ENCODE assay signal across 1 cellular context in the genomic region with DNA sequence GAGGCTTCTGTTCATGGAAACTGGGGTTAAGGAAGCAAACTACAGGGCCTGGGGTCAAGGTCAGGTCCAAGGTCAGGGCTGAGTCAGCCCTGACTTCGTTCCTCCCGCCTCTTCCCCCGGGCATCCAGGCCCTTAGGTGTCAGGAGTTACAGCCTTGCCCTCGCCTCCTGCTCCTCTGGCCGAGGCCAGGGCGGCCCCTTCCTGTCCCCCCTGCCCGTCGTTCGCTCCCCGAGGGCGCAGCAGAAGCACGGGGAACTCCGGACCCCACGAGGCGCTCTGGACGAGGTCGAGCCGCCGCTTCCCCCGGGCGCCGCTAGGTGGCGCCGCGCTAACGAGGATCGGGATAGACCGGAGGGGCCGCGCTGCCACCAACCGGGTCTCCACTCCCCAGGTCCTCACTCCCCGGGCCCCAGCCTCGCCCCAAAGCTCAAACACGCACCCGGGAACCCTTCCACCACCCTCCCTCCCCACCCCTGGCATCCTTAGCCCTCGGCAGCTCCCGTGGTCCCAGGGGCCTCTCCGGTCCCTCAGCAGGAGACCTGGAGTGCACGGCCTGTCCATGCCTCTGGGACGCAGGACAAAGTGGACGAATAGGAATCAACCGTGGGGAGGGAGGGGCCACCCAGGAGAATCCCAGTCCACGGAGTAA.
A peak's percentile ranks its signal among the peaks of the same experiment; 100 is the strongest.
TF ChIP-seq lines count a peak whose summit lies in the region.

No MANE protein-coding gene starts in this region.

TF ChIP-seq in K562, 482 proteins besides CTCF, POLR2A, EP300 and RAD21 (continued from another document and continues in another):
- TF ChIP-seq, protein P1, sequence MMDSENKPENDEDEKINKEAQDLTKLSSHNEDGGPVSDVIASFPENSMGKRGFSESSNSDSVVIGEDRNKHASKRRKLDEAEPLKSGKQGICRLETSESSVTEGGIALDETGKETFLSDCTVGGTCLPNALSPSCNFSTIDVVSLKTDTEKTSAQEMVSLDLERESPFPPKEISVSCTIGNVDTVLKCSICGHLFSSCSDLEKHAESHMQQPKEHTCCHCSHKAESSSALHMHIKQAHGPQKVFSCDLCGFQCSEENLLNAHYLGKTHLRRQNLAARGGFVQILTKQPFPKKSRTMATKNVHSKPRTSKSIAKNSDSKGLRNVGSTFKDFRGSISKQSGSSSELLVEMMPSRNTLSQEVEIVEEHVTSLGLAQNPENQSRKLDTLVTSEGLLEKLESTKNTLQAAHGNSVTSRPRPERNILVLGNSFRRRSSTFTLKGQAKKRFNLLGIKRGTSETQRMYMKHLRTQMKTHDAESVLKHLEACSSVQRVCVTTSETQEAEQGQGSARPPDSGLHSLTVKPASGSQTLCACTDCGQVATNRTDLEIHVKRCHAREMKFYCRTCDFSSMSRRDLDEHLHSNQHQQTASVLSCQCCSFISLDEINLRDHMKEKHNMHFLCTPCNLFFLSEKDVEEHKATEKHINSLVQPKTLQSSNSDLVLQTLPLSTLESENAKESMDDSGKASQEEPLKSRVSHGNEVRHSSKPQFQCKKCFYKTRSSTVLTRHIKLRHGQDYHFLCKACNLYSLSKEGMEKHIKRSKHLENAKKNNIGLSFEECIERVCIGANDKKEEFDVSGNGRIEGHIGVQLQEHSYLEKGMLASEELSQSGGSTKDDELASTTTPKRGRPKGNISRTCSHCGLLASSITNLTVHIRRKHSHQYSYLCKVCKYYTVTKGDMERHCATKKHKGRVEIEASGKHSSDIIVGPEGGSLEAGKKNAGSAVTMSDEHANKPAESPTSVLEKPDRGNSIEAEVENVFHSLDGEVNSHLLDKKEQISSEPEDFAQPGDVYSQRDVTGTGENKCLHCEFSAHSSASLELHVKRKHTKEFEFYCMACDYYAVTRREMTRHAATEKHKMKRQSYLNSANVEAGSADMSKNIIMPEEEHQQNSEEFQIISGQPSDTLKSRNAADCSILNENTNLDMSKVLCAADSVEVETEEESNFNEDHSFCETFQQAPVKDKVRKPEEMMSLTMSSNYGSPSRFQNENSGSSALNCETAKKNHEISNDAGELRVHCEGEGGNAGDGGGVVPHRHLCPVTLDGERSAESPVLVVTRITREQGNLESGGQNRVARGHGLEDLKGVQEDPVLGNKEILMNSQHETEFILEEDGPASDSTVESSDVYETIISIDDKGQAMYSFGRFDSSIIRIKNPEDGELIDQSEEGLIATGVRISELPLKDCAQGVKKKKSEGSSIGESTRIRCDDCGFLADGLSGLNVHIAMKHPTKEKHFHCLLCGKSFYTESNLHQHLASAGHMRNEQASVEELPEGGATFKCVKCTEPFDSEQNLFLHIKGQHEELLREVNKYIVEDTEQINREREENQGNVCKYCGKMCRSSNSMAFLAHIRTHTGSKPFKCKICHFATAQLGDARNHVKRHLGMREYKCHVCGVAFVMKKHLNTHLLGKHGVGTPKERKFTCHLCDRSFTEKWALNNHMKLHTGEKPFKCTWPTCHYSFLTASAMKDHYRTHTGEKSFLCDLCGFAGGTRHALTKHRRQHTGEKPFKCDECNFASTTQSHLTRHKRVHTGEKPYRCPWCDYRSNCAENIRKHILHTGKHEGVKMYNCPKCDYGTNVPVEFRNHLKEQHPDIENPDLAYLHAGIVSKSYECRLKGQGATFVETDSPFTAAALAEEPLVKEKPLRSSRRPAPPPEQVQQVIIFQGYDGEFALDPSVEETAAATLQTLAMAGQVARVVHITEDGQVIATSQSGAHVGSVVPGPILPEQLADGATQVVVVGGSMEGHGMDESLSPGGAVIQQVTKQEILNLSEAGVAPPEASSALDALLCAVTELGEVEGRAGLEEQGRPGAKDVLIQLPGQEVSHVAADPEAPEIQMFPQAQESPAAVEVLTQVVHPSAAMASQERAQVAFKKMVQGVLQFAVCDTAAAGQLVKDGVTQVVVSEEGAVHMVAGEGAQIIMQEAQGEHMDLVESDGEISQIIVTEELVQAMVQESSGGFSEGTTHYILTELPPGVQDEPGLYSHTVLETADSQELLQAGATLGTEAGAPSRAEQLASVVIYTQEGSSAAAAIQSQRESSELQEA (IDR thresholded peaks at IDR 0.05; ENCODE audit: low read depth), result no peak
- TF ChIP-seq ZNF354B (CRISPR knock-in tag; IDR thresholded peaks at IDR 0.05) (no peak), MEF2A (IDR thresholded peaks at IDR 0.05; ENCODE audit: control insufficient read depth, low read depth, low read length) (no peak), ZNF507 (tag; conservative IDR thresholded peaks at IDR 0.05) (no peak), KLF10 (CRISPR knock-in tag; IDR thresholded peaks at IDR 0.05) (no peak), TEAD1 (CRISPR knock-in tag; IDR thresholded peaks at IDR 0.05) (peak in 1 of 2 experiments; percentile 67; a peak in 2 of 4 replicates), PHF8 (IDR thresholded peaks at IDR 0.05; ENCODE audit: borderline replicate concordance, low read length) (no peak; the same call in 1 of the 2 replicates), CXXC5 (CRISPR knock-in tag; IDR thresholded peaks at IDR 0.05) (peak; percentile 59), PTRF (tag; IDR thresholded peaks at IDR 0.05) (no peak), TAF9B (IDR thresholded peaks at IDR 0.05; ENCODE audit: partially characterized antibody) (no peak), CSDE1 (IDR thresholded peaks at IDR 0.05) (no peak), ZNF143 (CRISPR knock-in tag; IDR thresholded peaks at IDR 0.05) (no peak), POLR2B (IDR thresholded peaks at IDR 0.05; ENCODE audit: low read depth, partially characterized antibody) (no peak), POLR2AphosphoS2 (IDR thresholded peaks at IDR 0.05; ENCODE audit: low read length) (no peak), CTBP1 (IDR thresholded peaks at IDR 0.05; ENCODE audit: borderline replicate concordance) (peak; percentile 82), ZNF445 (CRISPR knock-in tag; IDR thresholded peaks at IDR 0.05; ENCODE audit: low read depth) (no peak), RBM17 (IDR thresholded peaks at IDR 0.05; ENCODE audit: borderline replicate concordance, low read depth, low read length) (no peak), GABPB1 (CRISPR knock-in tag; IDR thresholded peaks at IDR 0.05) (peak; percentile 63), SUPT5H (IDR thresholded peaks at IDR 0.05) (no peak), STAG1 (CRISPR knock-in tag; IDR thresholded peaks at IDR 0.05; ENCODE audit: borderline replicate concordance) (peak; percentile 93), HDAC2 (IDR thresholded peaks at IDR 0.05) (peak; percentile 47; the same call in 1 of the 2 replicates), SMARCA4 (IDR thresholded peaks at IDR 0.05) (peak; percentile 40; the same call in 1 of the 2 replicates), SAP30 (IDR thresholded peaks at IDR 0.05; ENCODE audit: borderline replicate concordance, insufficient read depth, low read depth, low read length, poor library complexity, severe bottlenecking) (no peak), FIP1L1 (IDR thresholded peaks at IDR 0.05; ENCODE audit: low read depth, low read length, poor library complexity, severe bottlenecking) (no peak), ZNF274 (IDR thresholded peaks at IDR 0.05; ENCODE audit: borderline replicate concordance, low read depth, low read length) (no peak)
- TF ChIP-seq, protein P2, sequence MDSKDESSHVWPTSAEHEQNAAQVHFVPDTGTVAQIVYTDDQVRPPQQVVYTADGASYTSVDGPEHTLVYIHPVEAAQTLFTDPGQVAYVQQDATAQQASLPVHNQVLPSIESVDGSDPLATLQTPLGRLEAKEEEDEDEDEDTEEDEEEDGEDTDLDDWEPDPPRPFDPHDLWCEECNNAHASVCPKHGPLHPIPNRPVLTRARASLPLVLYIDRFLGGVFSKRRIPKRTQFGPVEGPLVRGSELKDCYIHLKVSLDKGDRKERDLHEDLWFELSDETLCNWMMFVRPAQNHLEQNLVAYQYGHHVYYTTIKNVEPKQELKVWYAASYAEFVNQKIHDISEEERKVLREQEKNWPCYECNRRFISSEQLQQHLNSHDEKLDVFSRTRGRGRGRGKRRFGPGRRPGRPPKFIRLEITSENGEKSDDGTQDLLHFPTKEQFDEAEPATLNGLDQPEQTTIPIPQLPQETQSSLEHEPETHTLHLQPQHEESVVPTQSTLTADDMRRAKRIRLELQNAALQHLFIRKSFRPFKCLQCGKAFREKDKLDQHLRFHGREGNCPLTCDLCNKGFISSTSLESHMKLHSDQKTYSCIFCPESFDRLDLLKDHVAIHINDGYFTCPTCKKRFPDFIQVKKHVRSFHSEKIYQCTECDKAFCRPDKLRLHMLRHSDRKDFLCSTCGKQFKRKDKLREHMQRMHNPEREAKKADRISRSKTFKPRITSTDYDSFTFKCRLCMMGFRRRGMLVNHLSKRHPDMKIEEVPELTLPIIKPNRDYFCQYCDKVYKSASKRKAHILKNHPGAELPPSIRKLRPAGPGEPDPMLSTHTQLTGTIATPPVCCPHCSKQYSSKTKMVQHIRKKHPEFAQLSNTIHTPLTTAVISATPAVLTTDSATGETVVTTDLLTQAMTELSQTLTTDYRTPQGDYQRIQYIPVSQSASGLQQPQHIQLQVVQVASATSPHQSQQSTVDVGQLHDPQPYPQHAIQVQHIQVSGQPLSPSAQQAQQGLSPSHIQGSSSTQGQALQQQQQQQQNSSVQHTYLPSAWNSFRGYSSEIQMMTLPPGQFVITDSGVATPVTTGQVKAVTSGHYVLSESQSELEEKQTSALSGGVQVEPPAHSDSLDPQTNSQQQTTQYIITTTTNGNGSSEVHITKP (IDR thresholded peaks at IDR 0.05; ENCODE audit: partially characterized antibody), result peak; percentile 22
- TF ChIP-seq, protein P3, sequence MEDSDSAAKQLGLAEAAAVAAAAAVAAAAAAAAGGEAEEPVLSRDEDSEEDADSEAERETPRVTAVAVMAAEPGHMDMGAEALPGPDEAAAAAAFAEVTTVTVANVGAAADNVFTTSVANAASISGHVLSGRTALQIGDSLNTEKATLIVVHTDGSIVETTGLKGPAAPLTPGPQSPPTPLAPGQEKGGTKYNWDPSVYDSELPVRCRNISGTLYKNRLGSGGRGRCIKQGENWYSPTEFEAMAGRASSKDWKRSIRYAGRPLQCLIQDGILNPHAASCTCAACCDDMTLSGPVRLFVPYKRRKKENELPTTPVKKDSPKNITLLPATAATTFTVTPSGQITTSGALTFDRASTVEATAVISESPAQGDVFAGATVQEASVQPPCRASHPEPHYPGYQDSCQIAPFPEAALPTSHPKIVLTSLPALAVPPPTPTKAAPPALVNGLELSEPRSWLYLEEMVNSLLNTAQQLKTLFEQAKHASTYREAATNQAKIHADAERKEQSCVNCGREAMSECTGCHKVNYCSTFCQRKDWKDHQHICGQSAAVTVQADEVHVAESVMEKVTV (CRISPR knock-in tag; IDR thresholded peaks at IDR 0.05), result peak; percentile 87
- TF ChIP-seq, protein P4, sequence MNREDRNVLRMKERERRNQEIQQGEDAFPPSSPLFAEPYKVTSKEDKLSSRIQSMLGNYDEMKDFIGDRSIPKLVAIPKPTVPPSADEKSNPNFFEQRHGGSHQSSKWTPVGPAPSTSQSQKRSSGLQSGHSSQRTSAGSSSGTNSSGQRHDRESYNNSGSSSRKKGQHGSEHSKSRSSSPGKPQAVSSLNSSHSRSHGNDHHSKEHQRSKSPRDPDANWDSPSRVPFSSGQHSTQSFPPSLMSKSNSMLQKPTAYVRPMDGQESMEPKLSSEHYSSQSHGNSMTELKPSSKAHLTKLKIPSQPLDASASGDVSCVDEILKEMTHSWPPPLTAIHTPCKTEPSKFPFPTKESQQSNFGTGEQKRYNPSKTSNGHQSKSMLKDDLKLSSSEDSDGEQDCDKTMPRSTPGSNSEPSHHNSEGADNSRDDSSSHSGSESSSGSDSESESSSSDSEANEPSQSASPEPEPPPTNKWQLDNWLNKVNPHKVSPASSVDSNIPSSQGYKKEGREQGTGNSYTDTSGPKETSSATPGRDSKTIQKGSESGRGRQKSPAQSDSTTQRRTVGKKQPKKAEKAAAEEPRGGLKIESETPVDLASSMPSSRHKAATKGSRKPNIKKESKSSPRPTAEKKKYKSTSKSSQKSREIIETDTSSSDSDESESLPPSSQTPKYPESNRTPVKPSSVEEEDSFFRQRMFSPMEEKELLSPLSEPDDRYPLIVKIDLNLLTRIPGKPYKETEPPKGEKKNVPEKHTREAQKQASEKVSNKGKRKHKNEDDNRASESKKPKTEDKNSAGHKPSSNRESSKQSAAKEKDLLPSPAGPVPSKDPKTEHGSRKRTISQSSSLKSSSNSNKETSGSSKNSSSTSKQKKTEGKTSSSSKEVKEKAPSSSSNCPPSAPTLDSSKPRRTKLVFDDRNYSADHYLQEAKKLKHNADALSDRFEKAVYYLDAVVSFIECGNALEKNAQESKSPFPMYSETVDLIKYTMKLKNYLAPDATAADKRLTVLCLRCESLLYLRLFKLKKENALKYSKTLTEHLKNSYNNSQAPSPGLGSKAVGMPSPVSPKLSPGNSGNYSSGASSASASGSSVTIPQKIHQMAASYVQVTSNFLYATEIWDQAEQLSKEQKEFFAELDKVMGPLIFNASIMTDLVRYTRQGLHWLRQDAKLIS (CRISPR knock-in tag; IDR thresholded peaks at IDR 0.05), result no peak
- TF ChIP-seq, protein P5, sequence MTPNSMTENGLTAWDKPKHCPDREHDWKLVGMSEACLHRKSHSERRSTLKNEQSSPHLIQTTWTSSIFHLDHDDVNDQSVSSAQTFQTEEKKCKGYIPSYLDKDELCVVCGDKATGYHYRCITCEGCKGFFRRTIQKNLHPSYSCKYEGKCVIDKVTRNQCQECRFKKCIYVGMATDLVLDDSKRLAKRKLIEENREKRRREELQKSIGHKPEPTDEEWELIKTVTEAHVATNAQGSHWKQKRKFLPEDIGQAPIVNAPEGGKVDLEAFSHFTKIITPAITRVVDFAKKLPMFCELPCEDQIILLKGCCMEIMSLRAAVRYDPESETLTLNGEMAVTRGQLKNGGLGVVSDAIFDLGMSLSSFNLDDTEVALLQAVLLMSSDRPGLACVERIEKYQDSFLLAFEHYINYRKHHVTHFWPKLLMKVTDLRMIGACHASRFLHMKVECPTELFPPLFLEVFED (CRISPR knock-in tag; conservative IDR thresholded peaks at IDR 0.05), result no peak
- TF ChIP-seq, protein P6, sequence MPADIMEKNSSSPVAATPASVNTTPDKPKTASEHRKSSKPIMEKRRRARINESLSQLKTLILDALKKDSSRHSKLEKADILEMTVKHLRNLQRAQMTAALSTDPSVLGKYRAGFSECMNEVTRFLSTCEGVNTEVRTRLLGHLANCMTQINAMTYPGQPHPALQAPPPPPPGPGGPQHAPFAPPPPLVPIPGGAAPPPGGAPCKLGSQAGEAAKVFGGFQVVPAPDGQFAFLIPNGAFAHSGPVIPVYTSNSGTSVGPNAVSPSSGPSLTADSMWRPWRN (IDR thresholded peaks at IDR 0.05; ENCODE audit: low read depth), result no peak
- TF ChIP-seq, protein P7, sequence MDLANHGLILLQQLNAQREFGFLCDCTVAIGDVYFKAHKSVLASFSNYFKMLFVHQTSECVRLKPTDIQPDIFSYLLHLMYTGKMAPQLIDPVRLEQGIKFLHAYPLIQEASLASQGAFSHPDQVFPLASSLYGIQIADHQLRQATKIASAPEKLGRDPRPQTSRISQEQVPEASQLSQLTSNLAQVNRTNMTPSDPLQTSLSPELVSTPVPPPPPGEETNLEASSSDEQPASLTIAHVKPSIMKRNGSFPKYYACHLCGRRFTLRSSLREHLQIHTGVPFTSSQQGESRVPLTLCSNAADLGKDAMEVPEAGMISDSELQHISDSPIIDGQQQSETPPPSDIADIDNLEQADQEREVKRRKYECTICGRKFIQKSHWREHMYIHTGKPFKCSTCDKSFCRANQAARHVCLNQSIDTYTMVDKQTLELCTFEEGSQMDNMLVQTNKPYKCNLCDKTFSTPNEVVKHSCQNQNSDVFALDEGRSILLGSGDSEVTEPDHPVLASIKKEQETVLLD (IDR thresholded peaks at IDR 0.05), result peak; percentile 51; the same call in 1 of the 2 replicates
- TF ChIP-seq, protein P8, sequence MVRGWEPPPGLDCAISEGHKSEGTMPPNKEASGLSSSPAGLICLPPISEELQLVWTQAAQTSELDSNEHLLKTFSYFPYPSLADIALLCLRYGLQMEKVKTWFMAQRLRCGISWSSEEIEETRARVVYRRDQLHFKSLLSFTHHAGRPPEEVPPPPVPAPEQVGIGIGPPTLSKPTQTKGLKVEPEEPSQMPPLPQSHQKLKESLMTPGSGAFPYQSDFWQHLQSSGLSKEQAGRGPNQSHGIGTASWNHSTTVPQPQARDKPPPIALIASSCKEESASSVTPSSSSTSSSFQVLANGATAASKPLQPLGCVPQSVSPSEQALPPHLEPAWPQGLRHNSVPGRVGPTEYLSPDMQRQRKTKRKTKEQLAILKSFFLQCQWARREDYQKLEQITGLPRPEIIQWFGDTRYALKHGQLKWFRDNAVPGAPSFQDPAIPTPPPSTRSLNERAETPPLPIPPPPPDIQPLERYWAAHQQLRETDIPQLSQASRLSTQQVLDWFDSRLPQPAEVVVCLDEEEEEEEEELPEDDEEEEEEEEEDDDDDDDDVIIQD (CRISPR knock-in tag; IDR thresholded peaks at IDR 0.05), result no peak
